ENCODE assay signal across 19 cellular contexts in the genomic region with DNA sequence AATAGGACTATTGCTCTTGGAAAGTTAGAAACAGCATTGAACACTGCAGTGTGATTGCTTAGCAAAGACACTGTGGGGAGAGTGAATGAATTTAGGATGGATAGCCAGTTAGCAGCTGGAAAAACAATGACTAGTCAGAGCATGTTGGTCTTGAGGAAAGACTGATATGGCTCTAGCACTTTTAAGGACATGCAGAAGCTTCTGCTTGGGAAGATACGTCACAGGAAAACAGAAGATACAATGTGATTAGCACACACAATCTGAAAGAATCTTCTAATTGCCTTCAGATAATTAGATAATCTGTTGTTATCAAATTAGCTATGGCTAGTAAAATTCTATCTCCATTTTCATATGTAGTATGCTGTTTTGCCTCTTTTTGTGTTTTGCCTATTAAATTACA.
A peak's percentile ranks its signal among the peaks of the same experiment; 100 is the strongest.
DNase-seq lines count a peak whose midpoint lies in the region; ATAC-seq and TF ChIP-seq lines count a peak whose summit lies in the region.
"Had no signal": no experiment of that assay in that cellular context is flagged by ENCODE, and none has a peak within 500 bp of the region (broad histone marks: within the 10 kb centered on the region; RNA-seq: fewer than 3 reads in every experiment).

No MANE protein-coding gene starts in this region.

- H3K4me1 ChIP-seq in GM23338 (ENCODE audit: insufficient read depth) = no peaks in the 10 kb centered on the region
- peaks cover 12% of the 10 kb centered on the region for H3K4me1 ChIP-seq in SJCRH30
- H3K4me1 ChIP-seq: A549 had no signal

- ATAC-seq in GM23338 = no peak
- ATAC-seq: A549, HepG2 had no signal

- no peak overlapping the region for H3K4me2 ChIP-seq in GM23338
- H3K4me2 ChIP-seq: A549 had no signal

- no peaks in the 10 kb centered on the region for H3K4me1 Mint-ChIP-seq in GM23338
- H3K4me1 Mint-ChIP-seq in endothelial cell (ENCODE audit: unreplicated experiment) = peaks cover 9% of the 10 kb centered on the region
- H3K4me1 Mint-ChIP-seq: CD14-positive monocyte; CD4-positive, alpha-beta memory T cell; H9 had no signal

- H3K36me3 ChIP-seq in GM23338 (ENCODE audit: insufficient read depth) (no peaks in the 10 kb centered on the region), SJCRH30 (no peaks in the 10 kb centered on the region)
- H3K36me3 ChIP-seq: BLaER1 had no signal

- H3K27me3 ChIP-seq in GM23338 (ENCODE audit: insufficient read depth) = no peaks in the 10 kb centered on the region
- H3K27me3 ChIP-seq in SJCRH30 = no peaks in the 10 kb centered on the region
- H3K27me3 ChIP-seq: BLaER1 had no signal

- H3K4me3 ChIP-seq in GM23338 = no peak overlapping the region
- H3K4me3 ChIP-seq in SJCRH30 = no peak overlapping the region
- H3K4me3 ChIP-seq: A549, BLaER1 had no signal

- no peaks in the 10 kb centered on the region for H3K9me3 ChIP-seq in SJCRH30 (replicated peaks)
- H3K9me3 ChIP-seq: A549, BLaER1 had no signal

- H3K9me2 ChIP-seq in GM23338 (ENCODE audit: insufficient read depth) = no peaks in the 10 kb centered on the region

- no peaks in the 10 kb centered on the region for H4K20me1 ChIP-seq in GM23338 (replicated peaks; ENCODE audit: insufficient read depth)
- H4K20me1 ChIP-seq: BLaER1 had no signal

- H3K36me3 Mint-ChIP-seq in GM23338 (ENCODE audit: low read depth) (no peaks in the 10 kb centered on the region), endothelial cell (ENCODE audit: low read depth, unreplicated experiment) (no peaks in the 10 kb centered on the region)
- H3K36me3 Mint-ChIP-seq: CD14-positive monocyte; CD4-positive, alpha-beta memory T cell had no signal

- peak overlapping the region; percentile 44; the same call in 1 of the 2 replicates for H2AFZ ChIP-seq in GM23338

- H3F3A ChIP-seq in GM23338 (replicated peaks; ENCODE audit: low read depth) = no peaks in the 10 kb centered on the region

- no peak overlapping the region; the same call in 1 of the 2 replicates for H3K27ac Mint-ChIP-seq in GM23338
- H3K27ac Mint-ChIP-seq in endothelial cell (ENCODE audit: unreplicated experiment) = peak overlapping the region; percentile 7
- H3K27ac Mint-ChIP-seq: CD14-positive monocyte; CD4-positive, alpha-beta memory T cell; H9 had no signal

- H3K27me3 Mint-ChIP-seq in GM23338 (ENCODE audit: insufficient read depth, low read depth, poor library complexity) (no peaks in the 10 kb centered on the region), endothelial cell (ENCODE audit: unreplicated experiment) (no peaks in the 10 kb centered on the region)
- H3K27me3 Mint-ChIP-seq: CD4-positive, alpha-beta memory T cell had no signal

- TF ChIP-seq CTCF in GM23338 (conservative IDR thresholded peaks at IDR 0.05; ENCODE audit: low read depth in 2 of 2) = no peak
- no peak for TF ChIP-seq CTCF in endothelial cell (IDR thresholded peaks at IDR 0.05; ENCODE audit: unreplicated experiment)

- no peaks in the 10 kb centered on the region for H3K79me2 ChIP-seq in GM23338 (replicated peaks; ENCODE audit: insufficient read depth)

- H3K27ac ChIP-seq in GM23338 (ENCODE audit: low read depth) = no peak overlapping the region
- H3K27ac ChIP-seq in SJCRH30 = peak overlapping the region; percentile 28; the same call in 1 of the 2 replicates
- H3K27ac ChIP-seq: 22Rv1, A549, BLaER1 had no signal

- H3K4me3 Mint-ChIP-seq in GM23338 = no peak overlapping the region
- H3K4me3 Mint-ChIP-seq in endothelial cell (ENCODE audit: unreplicated experiment) = no peak overlapping the region
- H3K4me3 Mint-ChIP-seq: CD14-positive monocyte; CD4-positive, alpha-beta memory T cell; H9 had no signal

- DNase-seq in NCI-H82 (lab: John Stamatoyannopoulos, UW) (peak; percentile 9), NCI-H82 treated with DMSO at 0.1 percent for 48 hours (lab: John Stamatoyannopoulos, UW; ENCODE audit: unreplicated experiment) (no peak), GM23338 (ENCODE audit: low spot score) (no peak), SJCRH30 (peak; percentile 2 to 56), endothelial cell (ENCODE audit: low spot score) (no peak), NCI-H510A treated with DMSO at 0.1 percent for 48 hours (lab: John Stamatoyannopoulos, UW) (no peak), RKO (ENCODE audit: low spot score) (no peak)
- no peak for DNase-seq in activated CD8-positive, alpha-beta memory T cell treated with anti-CD3 and anti-CD28 coated beads, Interleukin-2, amount 50 U/mL, for 48 hours
- DNase-seq: Calu3; CD4-positive, alpha-beta memory T cell; DMS79 treated with DMSO at 0.1 percent for 48 hours; GF-D8; GOT3; H9 had no signal

- H3K9me3 Mint-ChIP-seq in GM23338 = no peaks in the 10 kb centered on the region
- no peaks in the 10 kb centered on the region for H3K9me3 Mint-ChIP-seq in endothelial cell (ENCODE audit: unreplicated experiment)
- H3K9me3 Mint-ChIP-seq: H9 had no signal

TF ChIP-seq in GM23338, 12 proteins besides CTCF, POLR2A, EP300 and RAD21 (continues in another document):
- no peak for TF ChIP-seq JUNB (IDR thresholded peaks at IDR 0.05; ENCODE audit: unreplicated experiment)
- no peak for TF ChIP-seq CREB1 (CRISPR knock-in tag; IDR thresholded peaks at IDR 0.05; ENCODE audit: low read depth)
- no peak for TF ChIP-seq ZNF331 (CRISPR knock-in tag; IDR thresholded peaks at IDR 0.05; ENCODE audit: low read depth)
- no peak for TF ChIP-seq POLR2AphosphoS5 (IDR thresholded peaks at IDR 0.05; ENCODE audit: low read depth)
- no peak for TF ChIP-seq NANOG (IDR thresholded peaks at IDR 0.05; ENCODE audit: borderline replicate concordance)
- TF ChIP-seq ETS1 (IDR thresholded peaks at IDR 0.05) = no peak
- no peak for TF ChIP-seq EZH2 (IDR thresholded peaks at IDR 0.05; ENCODE audit: low read depth, unreplicated experiment)
- no peak for TF ChIP-seq ZNF114 (CRISPR knock-in tag; IDR thresholded peaks at IDR 0.05)
- no peak for TF ChIP-seq STAT1 (IDR thresholded peaks at IDR 0.05; ENCODE audit: unreplicated experiment)
- no peak for TF ChIP-seq EZH2phosphoT487 (IDR thresholded peaks at IDR 0.05; ENCODE audit: unreplicated experiment)

Comparison
In these comparisons a context has a peak if more than half of its experiments do, and no peak if none do; other contexts are left out.
1. DNase-seq: peak in NCI-H82 (single experiment) and SJCRH30 (2 of 2); none in NCI-H82 treated with DMSO at 0.1 percent for 48 hours (single experiment), GM23338 (single experiment), endothelial cell (single experiment), NCI-H510A treated with DMSO at 0.1 percent for 48 hours (single experiment), activated CD8-positive, alpha-beta memory T cell treated with anti-CD3 and anti-CD28 coated beads, Interleukin-2, amount 50 U/mL, for 48 hours (single experiment) and RKO (single experiment).